ENCODE assay signal across 8 cellular contexts in genomic region chr2:154402138-154402714, GRCh38.
DNase-seq lines count a peak whose midpoint lies in the region; ATAC-seq and TF ChIP-seq lines count a peak whose summit lies in the region.

No MANE protein-coding gene starts in this region.

- H3K9me2 ChIP-seq in HCT116 (ENCODE audit: insufficient read depth) = no peaks in the 10 kb centered on the region

- WGBS in endodermal cell (ENCODE audit: insufficient coverage in 1 of 2, insufficient read length in 1 of 2), 2 experiments = 0 to 60% methylated on average over 1 to 5 of the region's 5 CpGs
- 32 to 36% (median 35%) methylated on average over 5 of the region's 5 CpGs for WGBS in psoas muscle, 3 donors

- H3K36me3 Mint-ChIP-seq in endodermal cell (ENCODE audit: low read depth) = no peaks in the 10 kb centered on the region

- no peaks in the 10 kb centered on the region for H3K27me3 Mint-ChIP-seq in endodermal cell (ENCODE audit: insufficient read depth)

- peaks cover 15% of the 10 kb centered on the region for H3K4me1 Mint-ChIP-seq in endodermal cell

- RAD21 ChIA-PET in HCT116 (lab: Charles Lee; ENCODE audit: low non-redundant PET in 1 of 2, low total read pairs in 2 of 2, uncharacterized antibody in 2 of 2, unreplicated experiment in 2 of 2) = no interaction called here

- no peak for TF ChIP-seq POLR2A in HCT116 (IDR thresholded peaks at IDR 0.05; ENCODE audit: borderline replicate concordance, extremely low read depth, insufficient read depth, insufficient read length)

- H3K9me3 ChIP-seq in HCT116 (ENCODE audit: control insufficient read depth in 1 of 2, insufficient read depth in 1 of 2, low read depth in 1 of 2, low read length in 2 of 2) (no peaks in the 10 kb centered on the region), endodermal cell (ENCODE audit: control insufficient read depth, low read length) (no peaks in the 10 kb centered on the region), psoas muscle (no peaks in the 10 kb centered on the region)

- no peaks in the 10 kb centered on the region for H3K79me2 ChIP-seq in HCT116 (ENCODE audit: insufficient read depth, low read length)

- H3K4me1 ChIP-seq in HCT116 (ENCODE audit: control insufficient read depth in 1 of 2, insufficient read depth in 2 of 2, low read length in 2 of 2) = no peaks in the 10 kb centered on the region
- no peaks in the 10 kb centered on the region for H3K4me1 ChIP-seq in endodermal cell (ENCODE audit: control insufficient read depth, insufficient read depth, low read length)
- no peaks in the 10 kb centered on the region for H3K4me1 ChIP-seq in psoas muscle

- H3K4me3 Mint-ChIP-seq in endodermal cell = no peak overlapping the region

- no peaks in the 10 kb centered on the region for H3K9me3 Mint-ChIP-seq in endodermal cell

- intact Hi-C loops in HCT116 (cut with micrococcal nuclease) = loop anchor here (1.0 to 10.0 kb wide), 3 partner anchors 823 to 908 kb away; no protein-coding TSS in a partner anchor
- intact Hi-C loops in psoas muscle (cut with DNase I) = no loop called here

- no peak overlapping the region for H3K27ac Mint-ChIP-seq in endodermal cell

- H3K4me3 ChIP-seq in HCT116 (replicated peaks in 1 of 2; ENCODE audit: low read depth in 1 of 2, low read length in 2 of 2) (no peak overlapping the region), endodermal cell (ENCODE audit: low read length) (no peak overlapping the region), psoas muscle (no peak overlapping the region)

- no TSS peak for BruUV-seq in HCT116 (replicated peaks; lab: Mats Ljungman, UMichigan)

- H3K36me3 ChIP-seq in HCT116 (ENCODE audit: control insufficient read depth in 1 of 2, insufficient read depth in 2 of 2, low read length in 2 of 2) (no peaks in the 10 kb centered on the region), endodermal cell (ENCODE audit: control insufficient read depth, insufficient read depth, low read length) (no peaks in the 10 kb centered on the region), psoas muscle (ENCODE audit: insufficient read depth in 1 of 2, low read depth in 1 of 2) (no peaks in the 10 kb centered on the region)

- no peak overlapping the region for H3K4me2 ChIP-seq in HCT116 (ENCODE audit: low read length)

- H4K20me1 ChIP-seq in HCT116 (ENCODE audit: insufficient read depth) = no peaks in the 10 kb centered on the region

- H3K27me3 ChIP-seq in HCT116 (ENCODE audit: insufficient read depth, low read length) = no peaks in the 10 kb centered on the region
- no peaks in the 10 kb centered on the region for H3K27me3 ChIP-seq in endodermal cell (ENCODE audit: control insufficient read depth, insufficient read depth, low read length, poor library complexity, severe bottlenecking)
- H3K27me3 ChIP-seq in psoas muscle (ENCODE audit: insufficient read depth in 3 of 3, low read length in 2 of 3) = no peaks in the 10 kb centered on the region

- ATAC-seq in HCT116 (peak; percentile 67; the same call in 1 of the 2 replicates), psoas muscle (no peak), HG02759 (IDR thresholded peaks at IDR 0.05; ENCODE audit: unreplicated experiment) (no peak), GM18520 (IDR thresholded peaks at IDR 0.05; ENCODE audit: unreplicated experiment) (no peak)

- peak; percentile 53 for TF ChIP-seq RAD21 in HCT116 (IDR thresholded peaks at IDR 0.05; ENCODE audit: low read depth)

- H3K9ac ChIP-seq in HCT116 (ENCODE audit: low read length) (no peak overlapping the region), endodermal cell (ENCODE audit: extremely low read depth, low read length, poor library complexity, severe bottlenecking) (no peak overlapping the region)

- CTCF ChIA-PET in HCT116 (lab: Charles Lee) = interaction anchor here (0.7 to 2.5 kb wide), 4 partner anchors 37 to 908 kb away, joined by 3 to 12 read pairs (median 4); no protein-coding TSS in a partner anchor

- H2AFZ ChIP-seq in HCT116 (ENCODE audit: low read depth, low read length, poor library complexity, severe bottlenecking) = no peak overlapping the region

- POLR2A ChIA-PET in HCT116 (lab: Charles Lee) = no interaction called here

- DNase-seq in COR-L47 (lab: John Stamatoyannopoulos, UW) (peak; percentile 16), HCT116 (ENCODE audit: low read depth, low spot score) (peak; percentile 43), NCI-H510A treated with DMSO at 0.1 percent for 48 hours (lab: John Stamatoyannopoulos, UW) (peak; percentile 13), endodermal cell (no peak), psoas muscle (no peak), midbrain (lab: John Stamatoyannopoulos, UW) (no peak)

- TF ChIP-seq CTCF in HCT116 (IDR thresholded peaks at IDR 0.05 in 2 of 3, conservative IDR thresholded peaks at IDR 0.05 in 1 of 3; ENCODE audit: borderline replicate concordance in 1 of 3, insufficient read depth in 1 of 3, low read depth in 2 of 3, low read length in 2 of 3) (peak; percentile 25 to 65 (median 55); a peak in 5 of 6 replicates), endodermal cell (conservative IDR thresholded peaks at IDR 0.05) (peak; percentile 80), psoas muscle (IDR thresholded peaks at IDR 0.05) (peak; percentile 15)

- H3K27ac ChIP-seq in HCT116 (ENCODE audit: low read depth, low read length) = no peak overlapping the region
- no peak overlapping the region for H3K27ac ChIP-seq in endodermal cell (ENCODE audit: low read depth, low read length)
- no peak overlapping the region for H3K27ac ChIP-seq in psoas muscle

TF ChIP-seq in HCT116, 20 proteins besides CTCF, POLR2A, EP300 and RAD21:
- TF ChIP-seq SIN3A (IDR thresholded peaks at IDR 0.05; ENCODE audit: low read depth) (no peak), EGR1 (IDR thresholded peaks at IDR 0.05; ENCODE audit: low read depth) (no peak), SRF (IDR thresholded peaks at IDR 0.05; ENCODE audit: low read depth) (no peak), POLR2AphosphoS5 (IDR thresholded peaks at IDR 0.05; ENCODE audit: low read depth, low read length) (no peak), TCF7L2 (IDR thresholded peaks at IDR 0.05; ENCODE audit: borderline replicate concordance, extremely low read depth, insufficient read depth, insufficient read length) (no peak)

Comparison
In these comparisons a context has a peak if more than half of its experiments do, and no peak if none do; other contexts are left out.
1. DNase-seq: peak in COR-L47 (single experiment), HCT116 (single experiment) and NCI-H510A treated with DMSO at 0.1 percent for 48 hours (single experiment); none in endodermal cell (single experiment), psoas muscle (0 of 2) and midbrain (single experiment).
2. CTCF ChIP-seq: peak in every context shown above with its lines; median percentile 80 in endodermal cell; 55 in HCT116; 15 in psoas muscle.